25 cellular contexts compared by ENCODE assay signal in genomic region chr1:189175889-189176288, GRCh38.
"Had no signal": no experiment of that assay in that cellular context is flagged by ENCODE, and none has a peak within 500 bp of the region (broad histone marks: within the 10 kb centered on the region; RNA-seq: fewer than 3 reads in every experiment).

No MANE protein-coding gene starts in this region.

- H3K36me3 ChIP-seq: colonic mucosa, esophagus squamous epithelium, gastrocnemius medialis, heart right ventricle, left lung, lower lobe of right lung had no signal

- H3K9me3 ChIP-seq: colonic mucosa, esophagus squamous epithelium, gastrocnemius medialis, lower lobe of right lung had no signal

- H3K4me3 ChIP-seq: colonic mucosa, esophagus squamous epithelium, gastrocnemius medialis, heart right ventricle, left lung, lower lobe of right lung had no signal

- H3K4me1 ChIP-seq: colonic mucosa, esophagus squamous epithelium, gastrocnemius medialis, heart right ventricle, left lung, lower lobe of right lung had no signal

- H3K27ac ChIP-seq: colonic mucosa, epithelial cell of prostate, esophagus squamous epithelium, gastrocnemius medialis, heart right ventricle, left lung, lower lobe of right lung had no signal

- DNase-seq: colonic mucosa; cortex of kidney; effector CD8-positive, alpha-beta T cell; effector memory CD8-positive, alpha-beta T cell; endodermal cell; erythroblast; esophagus squamous epithelium; foreskin fibroblast; foreskin melanocyte; gastrocnemius medialis; glutamatergic neuron; head of caudate nucleus; heart right ventricle; hippocampal formation; left cardiac atrium; left lung; left ventricle myocardium superior; lower lobe of right lung; mesenchymal stem cell; midbrain had no signal

- H3K27me3 ChIP-seq: colonic mucosa, esophagus squamous epithelium, gastrocnemius medialis, heart right ventricle, left lung had no signal

- ATAC-seq: effector memory CD8-positive, alpha-beta T cell; esophagus mucosa; gastrocnemius medialis; heart right ventricle; left cardiac atrium; left lung; left ventricle myocardium superior; lower lobe of right lung had no signal

- FAIRE-seq: endometrium, islet of Langerhans, keratinocyte had no signal
